In genomic region chr5:151863566-151863965, GRCh38 we compare ENCODE assay signal across 19 cellular contexts.
DNase-seq lines count a peak whose midpoint lies in the region; ATAC-seq and TF ChIP-seq lines count a peak whose summit lies in the region.
"Had no signal": no experiment of that assay in that cellular context is flagged by ENCODE, and none has a peak within 500 bp of the region (broad histone marks: within the 10 kb centered on the region; RNA-seq: fewer than 3 reads in every experiment).

No MANE protein-coding gene starts in this region.

- TF ChIP-seq CTCF in C4-2B (conservative IDR thresholded peaks at IDR 0.05) (no peak), HEK293 (tag by site-specific recombination; IDR thresholded peaks at IDR 0.05) (no peak)

- DNase-seq in left colon = no peak
- DNase-seq in NCI-H2171 (lab: John Stamatoyannopoulos, UW) = no peak
- no peak for DNase-seq in activated CD4-positive, alpha-beta T cell treated with anti-CD3 and anti-CD28 coated beads for 36 hours
- DNase-seq: AML-193; Caco-2; Calu3; CD4-positive, alpha-beta T cell; CD8-positive, alpha-beta T cell; DMS79 treated with DMSO at 0.1 percent for 48 hours; GDM1 had no signal

- ATAC-seq in left colon (peak; percentile 60), HG03571 (IDR thresholded peaks at IDR 0.05; ENCODE audit: unreplicated experiment) (no peak), HG03108 (IDR thresholded peaks at IDR 0.05; ENCODE audit: unreplicated experiment) (no peak)
- ATAC-seq in activated CD4-positive, alpha-beta T cell treated with anti-CD3 and anti-CD28 coated beads for 36 hours = no peak
- ATAC-seq: A549; CD8-positive, alpha-beta T cell had no signal

- no peaks in the 10 kb centered on the region for H3K9me3 Mint-ChIP-seq in activated CD4-positive, alpha-beta T cell treated with anti-CD3 and anti-CD28 coated beads for 36 hours (ENCODE audit: low read depth)
- H3K9me3 Mint-ChIP-seq: CD4-positive, alpha-beta T cell; CD8-positive, alpha-beta T cell had no signal

- H3K4me1 Mint-ChIP-seq in activated CD4-positive, alpha-beta T cell treated with anti-CD3 and anti-CD28 coated beads for 36 hours = peaks cover under 1% of the 10 kb centered on the region
- H3K4me1 Mint-ChIP-seq: B cell had no signal

- H3K36me3 ChIP-seq in BLaER1 (no peaks in the 10 kb centered on the region), HEK293 (ENCODE audit: control insufficient read depth in 2 of 2, insufficient read depth in 1 of 2, low read length in 2 of 2) (no peaks in the 10 kb centered on the region)

- no peaks in the 10 kb centered on the region for H3K9me3 ChIP-seq in BLaER1
- H3K9me3 ChIP-seq in HEK293 (ENCODE audit: control insufficient read depth, insufficient read depth, low read depth, low read length) = no peaks in the 10 kb centered on the region
- H3K9me3 ChIP-seq: A549, Caco-2 had no signal

- H3K4me3 Mint-ChIP-seq in activated CD4-positive, alpha-beta T cell treated with anti-CD3 and anti-CD28 coated beads for 36 hours = no peak overlapping the region
- H3K4me3 Mint-ChIP-seq: B cell; CD4-positive, alpha-beta T cell; CD8-positive, alpha-beta T cell had no signal

- H3K4me3 ChIP-seq in BLaER1 (no peak overlapping the region), HEK293 (ENCODE audit: low read depth, low read length) (no peak overlapping the region)
- H3K4me3 ChIP-seq: A549, GM12878 had no signal

- no peak overlapping the region for H3K27ac Mint-ChIP-seq in activated CD4-positive, alpha-beta T cell treated with anti-CD3 and anti-CD28 coated beads for 36 hours
- H3K27ac Mint-ChIP-seq: B cell; CD4-positive, alpha-beta T cell; CD8-positive, alpha-beta T cell had no signal

- POLR2A ChIA-PET in HEK293 (lab: Yijun Ruan, JAX) = no interaction called here
- POLR2A ChIA-PET in activated CD4-positive, alpha-beta T cell treated with anti-CD3 and anti-CD28 coated beads for 36 hours (lab: Charles Lee) = no interaction called here

- peaks cover 14% of the 10 kb centered on the region for H3K4me1 ChIP-seq in BLaER1
- H3K4me1 ChIP-seq in HEK293 (ENCODE audit: control insufficient read depth, insufficient read depth, low read length) = peaks cover 11% of the 10 kb centered on the region
- H3K4me1 ChIP-seq: A549, Caco-2 had no signal

- H3K9ac ChIP-seq in BLaER1 = no peak overlapping the region

- intact Hi-C loops in left colon (cut with DNase I, micrococcal nuclease) = no loop called here
- intact Hi-C loops in activated CD4-positive, alpha-beta T cell treated with anti-CD3 and anti-CD28 coated beads for 36 hours (cut with DNase I, micrococcal nuclease) = no loop called here

- no peaks in the 10 kb centered on the region for H3K27me3 Mint-ChIP-seq in activated CD4-positive, alpha-beta T cell treated with anti-CD3 and anti-CD28 coated beads for 36 hours
- H3K27me3 Mint-ChIP-seq: CD4-positive, alpha-beta T cell had no signal

- peak overlapping the region; percentile 58 for H3K4me2 ChIP-seq in BLaER1
- H3K4me2 ChIP-seq: A549 had no signal

- no peaks in the 10 kb centered on the region for H4K20me1 ChIP-seq in BLaER1

- no peak overlapping the region for H3K27ac ChIP-seq in BLaER1
- peak overlapping the region; percentile 19; the same call in 1 of the 2 replicates for H3K27ac ChIP-seq in C4-2B
- no peak overlapping the region for H3K27ac ChIP-seq in HEK293 (ENCODE audit: extremely low read depth, low read depth, low read length)
- H3K27ac ChIP-seq: 22Rv1, A549 had no signal

- CTCF ChIA-PET in HEK293 (lab: Yijun Ruan, JAX) = interaction anchor here (1.0 kb wide), 1 partner anchor 38 kb away, joined by 3 read pairs; no protein-coding TSS in a partner anchor
- CTCF ChIA-PET in activated CD4-positive, alpha-beta T cell treated with anti-CD3 and anti-CD28 coated beads for 36 hours (lab: Charles Lee) = no interaction called here

- no peaks in the 10 kb centered on the region for H3K27me3 ChIP-seq in BLaER1

- H3K36me3 Mint-ChIP-seq in activated CD4-positive, alpha-beta T cell treated with anti-CD3 and anti-CD28 coated beads for 36 hours (ENCODE audit: low read depth) = no peaks in the 10 kb centered on the region
- H3K36me3 Mint-ChIP-seq: CD8-positive, alpha-beta T cell had no signal

TF ChIP-seq in HEK293, 187 proteins besides CTCF, POLR2A, EP300 and RAD21 (continues in another document):
- TF ChIP-seq ZNF398 (tag by site-specific recombination; IDR thresholded peaks at IDR 0.05) (peak; percentile 48; the same call in 1 of the 2 replicates), ZNF692 (tag by site-specific recombination; IDR thresholded peaks at IDR 0.05) (0 out of 2 replicates have a peak, but pooled peaks have one; percentile 44), ZXDB (tag by site-specific recombination; IDR thresholded peaks at IDR 0.05) (0 out of 2 replicates have a peak, but pooled peaks have one; percentile 20), PRDM6 (tag by site-specific recombination; IDR thresholded peaks at IDR 0.05) (peak; percentile 77), ZFP3 (tag by site-specific recombination; IDR thresholded peaks at IDR 0.05; ENCODE audit: low read depth) (no peak), ZNF24 (tag by site-specific recombination; IDR thresholded peaks at IDR 0.05) (no peak), ZNF777 (tag by site-specific recombination; IDR thresholded peaks at IDR 0.05; ENCODE audit: borderline replicate concordance) (no peak), PRDM10 (tag by site-specific recombination; IDR thresholded peaks at IDR 0.05) (peak; percentile 44)
